ENCODE assay signal across 9 cellular contexts in the genomic region with DNA sequence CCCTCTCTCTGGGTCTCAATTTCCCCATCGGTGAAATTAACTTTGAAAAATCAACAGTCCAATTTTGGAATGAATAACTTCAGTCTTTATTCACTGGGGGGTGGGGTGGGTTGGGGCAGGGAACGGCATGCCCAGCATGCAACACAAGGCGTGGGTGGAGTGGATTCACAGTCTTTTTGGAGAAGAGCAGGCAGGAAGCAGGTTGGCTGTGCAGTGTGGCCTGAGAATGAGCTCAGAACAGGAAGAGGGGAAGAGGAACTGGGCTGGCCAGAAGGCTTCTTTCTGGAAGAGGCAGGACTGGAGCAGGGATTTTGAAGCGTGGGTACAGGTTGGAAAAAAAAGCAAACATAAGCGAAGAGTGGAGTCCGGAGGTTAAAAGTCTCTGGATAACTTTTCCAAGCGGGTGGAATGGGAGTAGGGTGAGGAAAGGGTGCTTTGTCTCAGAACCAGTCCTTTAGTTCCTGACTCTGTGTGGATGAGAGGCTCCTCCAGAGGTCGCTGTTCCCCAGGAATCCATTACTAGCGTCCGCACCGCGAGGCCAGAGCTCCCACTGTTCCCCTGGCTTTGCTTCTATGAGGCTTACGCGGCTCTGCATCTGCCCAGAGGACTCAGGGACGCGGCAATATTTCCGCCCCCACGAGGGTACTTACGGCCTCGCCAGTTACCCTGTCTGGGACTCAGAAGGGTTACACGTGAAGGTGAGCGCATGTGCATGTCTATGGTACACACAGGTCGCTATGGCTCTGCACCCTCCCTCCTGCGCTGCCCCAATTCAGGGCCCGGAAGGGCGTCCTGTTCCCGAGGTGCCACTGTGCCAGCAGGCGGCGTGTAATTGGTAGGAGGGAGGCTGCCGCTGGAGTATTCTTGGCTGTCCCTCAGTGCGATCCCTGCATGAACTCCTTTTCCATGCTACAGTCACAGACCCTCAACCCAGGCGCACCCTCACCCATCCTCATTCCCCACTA. TPM values are rescaled to one million over a fixed set of nuclear protein-coding genes. Genes with fewer than 3 reads are reported as not detected.
A peak's percentile ranks its signal among the peaks of the same experiment; 100 is the strongest.
DNase-seq lines count a peak whose midpoint lies in the region; ATAC-seq and TF ChIP-seq lines count a peak whose summit lies in the region.
"Had no signal": no experiment of that assay in that cellular context is flagged by ENCODE, and none has a peak within 500 bp of the region (broad histone marks: within the 10 kb centered on the region; RNA-seq: fewer than 3 reads in every experiment).

No MANE protein-coding gene starts in this region.

- H3K27ac ChIP-seq in endodermal cell (ENCODE audit: low read depth, low read length) (no peak overlapping the region), mesenchymal stem cell (ENCODE audit: low read length, poor library complexity, severe bottlenecking) (no peak overlapping the region)

- H4K91ac ChIP-seq in mesenchymal stem cell (ENCODE audit: low read length), result no peak overlapping the region

- no peaks in the 10 kb centered on the region for H3K79me1 ChIP-seq in mesenchymal stem cell (replicated peaks; ENCODE audit: low read length, poor library complexity, severe bottlenecking)

- H3K4me2 ChIP-seq in mesenchymal stem cell (ENCODE audit: low read length, poor library complexity, severe bottlenecking), result no peak overlapping the region

- H3K4me3 Mint-ChIP-seq in activated CD8-positive, alpha-beta T cell treated with anti-CD3 and anti-CD28 coated beads, Interleukin-2, amount 10 ng/mL, durations not matched to agents 7 days and 5 days, result peak overlapping the region; percentile 4
- peak overlapping the region; percentile 45 for H3K4me3 Mint-ChIP-seq in endodermal cell

- H3K27me3 ChIP-seq in BJ (ENCODE audit: control insufficient read depth, insufficient read depth, low read length) (no peaks in the 10 kb centered on the region), endodermal cell (ENCODE audit: control insufficient read depth, insufficient read depth, low read length, poor library complexity, severe bottlenecking) (peaks cover 76% of the 10 kb centered on the region), mesenchymal stem cell (ENCODE audit: control insufficient read depth in 1 of 2, insufficient read depth in 1 of 2, low read length in 2 of 2) (peaks cover 56 to 83% of the 10 kb centered on the region in 2 experiments)

- DNase-seq in BJ (ENCODE audit: low read depth) (no peak), NCI-H526 (lab: John Stamatoyannopoulos, UW) (peak; percentile 77 to 93), endodermal cell (peak; percentile 97), mesenchymal stem cell (peak; percentile 67), DMS79 (lab: John Stamatoyannopoulos, UW) (no peak)
- peak; percentile 68 for DNase-seq in activated CD8-positive, alpha-beta T cell treated with anti-CD3 and anti-CD28 coated beads, Interleukin-2, amount 10 ng/mL, durations not matched to agents 7 days and 5 days
- peak; percentile 40 for DNase-seq in stimulated activated naive CD4-positive, alpha-beta T cell treated with Interleukin-2 at 50 U/mL for 16 hours (lab: John Stamatoyannopoulos, UW)

- POLR2A ChIA-PET in BJ (lab: Charles Lee), result interaction anchor here (0.6 to 0.7 kb wide), 2 partner anchors 35 to 294 kb away, joined by 3 read pairs; no protein-coding TSS in a partner anchor
- POLR2A ChIA-PET in activated CD8-positive, alpha-beta T cell treated with anti-CD3 and anti-CD28 coated beads, Interleukin-2, amount 10 ng/mL, durations not matched to agents 7 days and 5 days (lab: Charles Lee), result no interaction called here

- H3K27ac Mint-ChIP-seq in activated CD8-positive, alpha-beta T cell treated with anti-CD3 and anti-CD28 coated beads, Interleukin-2, amount 10 ng/mL, durations not matched to agents 7 days and 5 days, result no peak overlapping the region
- peak overlapping the region; percentile 33 for H3K27ac Mint-ChIP-seq in endodermal cell

- H3K18ac ChIP-seq in mesenchymal stem cell (ENCODE audit: low read depth in 1 of 2, low read length in 2 of 2), result no peak overlapping the region

- no peak overlapping the region for H2AK5ac ChIP-seq in mesenchymal stem cell (ENCODE audit: low read length, severe bottlenecking)

- peak; percentile 36 for ATAC-seq in GM21423 (IDR thresholded peaks at IDR 0.05; ENCODE audit: unreplicated experiment)
- ATAC-seq in activated CD8-positive, alpha-beta T cell treated with anti-CD3 and anti-CD28 coated beads, Interleukin-2, amount 10 ng/mL, durations not matched to agents 7 days and 5 days, result peak; percentile 6

- H3K36me3 ChIP-seq in BJ (ENCODE audit: control insufficient read depth, insufficient read depth, low read length) (no peaks in the 10 kb centered on the region; the same call in 1 of the 2 replicates), endodermal cell (ENCODE audit: control insufficient read depth, insufficient read depth, low read length) (no peaks in the 10 kb centered on the region), mesenchymal stem cell (ENCODE audit: control insufficient read depth in 1 of 2, insufficient read depth in 2 of 2, low read depth in 1 of 2, low read length in 2 of 2) (no peaks in the 10 kb centered on the region)

- H3K9me3 ChIP-seq in endodermal cell (ENCODE audit: control insufficient read depth, low read length) (no peaks in the 10 kb centered on the region), mesenchymal stem cell (ENCODE audit: control insufficient read depth, low read length) (no peaks in the 10 kb centered on the region)

- H2BK5ac ChIP-seq in mesenchymal stem cell (ENCODE audit: low read depth, low read length, poor library complexity, severe bottlenecking), result no peak overlapping the region

- H3K4ac ChIP-seq in mesenchymal stem cell (ENCODE audit: low read depth in 1 of 2, low read length in 2 of 2), result no peak overlapping the region

- no peak overlapping the region for H3K9ac ChIP-seq in endodermal cell (ENCODE audit: extremely low read depth, low read length, poor library complexity, severe bottlenecking)
- peak overlapping the region; percentile 24 for H3K9ac ChIP-seq in mesenchymal stem cell (ENCODE audit: low read length)

- H2AFZ ChIP-seq in mesenchymal stem cell (ENCODE audit: low read depth, low read length), result no peak overlapping the region

- WGBS in endodermal cell (ENCODE audit: insufficient coverage in 1 of 2, insufficient read length in 1 of 2), 2 experiments, result 8 to 9% methylated on average over 22 to 32 of the region's 32 CpGs
- 8% methylated on average over 32 of the region's 32 CpGs for WGBS in mesenchymal stem cell

- H3K4me3 ChIP-seq in BJ (ENCODE audit: low read depth, low read length) (no peak overlapping the region), endodermal cell (ENCODE audit: low read length) (peak overlapping the region; percentile 60), mesenchymal stem cell (ENCODE audit: insufficient read depth in 1 of 2, low read depth in 1 of 2, low read length in 2 of 2) (no peak overlapping the region)

- peaks cover 23% of the 10 kb centered on the region for H3K27me3 Mint-ChIP-seq in activated CD8-positive, alpha-beta T cell treated with anti-CD3 and anti-CD28 coated beads, Interleukin-2, amount 10 ng/mL, durations not matched to agents 7 days and 5 days (ENCODE audit: low read depth)
- peaks cover 91% of the 10 kb centered on the region for H3K27me3 Mint-ChIP-seq in endodermal cell (ENCODE audit: insufficient read depth)

- CTCF ChIA-PET in BJ (lab: Yijun Ruan, JAX), result interaction anchor here (0.5 to 12.3 kb wide), 24 partner anchors 8 to 295 kb away, joined by 3 to 169 read pairs (median 4); a partner anchor contains a TSS
- CTCF ChIA-PET in activated CD8-positive, alpha-beta T cell treated with anti-CD3 and anti-CD28 coated beads, Interleukin-2, amount 10 ng/mL, durations not matched to agents 7 days and 5 days (lab: Charles Lee), result interaction anchor here (0.6 to 2.7 kb wide), 12 partner anchors 10 to 295 kb away, joined by 3 to 18 read pairs (median 4); a partner anchor contains a TSS

- H2BK12ac ChIP-seq in mesenchymal stem cell (ENCODE audit: low read length in 2 of 2), result no peak overlapping the region

- no peak overlapping the region for H4K8ac ChIP-seq in mesenchymal stem cell (ENCODE audit: low read length)

- no peak overlapping the region for H3K14ac ChIP-seq in mesenchymal stem cell (ENCODE audit: low read length in 2 of 2)

- H3K23ac ChIP-seq in mesenchymal stem cell (ENCODE audit: low read length in 2 of 2), result no peak overlapping the region

- H2BK15ac ChIP-seq in mesenchymal stem cell (ENCODE audit: low read depth, poor library complexity, severe bottlenecking), result no peak overlapping the region

- TF ChIP-seq CTCF in BJ (IDR thresholded peaks at IDR 0.05; ENCODE audit: insufficient read depth, low read depth, low read length) (peak; percentile 81), endodermal cell (conservative IDR thresholded peaks at IDR 0.05) (peak; percentile 91)

- peaks cover 49% of the 10 kb centered on the region for H3K4me1 Mint-ChIP-seq in activated CD8-positive, alpha-beta T cell treated with anti-CD3 and anti-CD28 coated beads, Interleukin-2, amount 10 ng/mL, durations not matched to agents 7 days and 5 days (ENCODE audit: low read depth)
- peaks cover 36% of the 10 kb centered on the region for H3K4me1 Mint-ChIP-seq in endodermal cell

- peaks cover 39% of the 10 kb centered on the region for H3K36me3 Mint-ChIP-seq in activated CD8-positive, alpha-beta T cell treated with anti-CD3 and anti-CD28 coated beads, Interleukin-2, amount 10 ng/mL, durations not matched to agents 7 days and 5 days (ENCODE audit: low read depth)
- H3K36me3 Mint-ChIP-seq in endodermal cell (ENCODE audit: low read depth), result no peaks in the 10 kb centered on the region

- peaks cover 8% of the 10 kb centered on the region for H3K4me1 ChIP-seq in endodermal cell (ENCODE audit: control insufficient read depth, insufficient read depth, low read length)
- H3K4me1 ChIP-seq in mesenchymal stem cell (ENCODE audit: control insufficient read depth, insufficient read depth, low read depth, low read length), result peaks cover 26% of the 10 kb centered on the region

- no peak overlapping the region for H2BK120ac ChIP-seq in mesenchymal stem cell (ENCODE audit: low read depth, low read length)

- H3K9me3 Mint-ChIP-seq in activated CD8-positive, alpha-beta T cell treated with anti-CD3 and anti-CD28 coated beads, Interleukin-2, amount 10 ng/mL, durations not matched to agents 7 days and 5 days (ENCODE audit: insufficient read depth), result no peaks in the 10 kb centered on the region
- no peaks in the 10 kb centered on the region for H3K9me3 Mint-ChIP-seq in endodermal cell

RNA-seq across cellular contexts. Expression of a gene that starts 5.5 kb away (rescaled TPM):
- polyA plus RNA-seq in BJ (2011; rRNA removed), result 0.07 and 0.09 TPM in 2 replicates
- 0.09 and 0.15 TPM in 2 replicates for polyA minus RNA-seq in BJ (2011; rRNA and poly(A)+ RNA removed)
- total RNA-seq in activated CD8-positive, alpha-beta T cell treated with anti-CD3 and anti-CD28 coated beads, Interleukin-2, amount 10 ng/mL, durations not matched to agents 7 days and 5 days, result under 1 TPM; 0.24 to 0.31 TPM
- under 1 TPM; 0.07 to 0.26 TPM for total RNA-seq in endodermal cell
- 0.36 TPM for polyA plus RNA-seq in endodermal cell (2013, experiment 1 of 2)
- polyA plus RNA-seq in endodermal cell (2013, experiment 2 of 2), result 0.08 TPM
- polyA plus RNA-seq in mesenchymal stem cell (2013, experiment 1 of 2), result not detected
- polyA plus RNA-seq in mesenchymal stem cell (2013, experiment 2 of 2), result not detected

RNA-seq across cellular contexts. Expression of a gene that starts 16.3 kb away (rescaled TPM):
- polyA plus RNA-seq in BJ (2011; rRNA removed), result 0.04 TPM in 1 of 2 replicates, not detected in the other
- not detected in 2 replicates for polyA minus RNA-seq in BJ (2011; rRNA and poly(A)+ RNA removed)
- not detected for total RNA-seq in activated CD8-positive, alpha-beta T cell treated with anti-CD3 and anti-CD28 coated beads, Interleukin-2, amount 10 ng/mL, durations not matched to agents 7 days and 5 days
- not detected for total RNA-seq in endodermal cell
- 0.46 TPM for polyA plus RNA-seq in endodermal cell (2013, experiment 1 of 2)
- 0.29 TPM for polyA plus RNA-seq in endodermal cell (2013, experiment 2 of 2)
- not detected for polyA plus RNA-seq in mesenchymal stem cell (2013, experiment 1 of 2)
- not detected for polyA plus RNA-seq in mesenchymal stem cell (2013, experiment 2 of 2)
- total RNA-seq: temporal lobe had no signal

Comparison
In these comparisons a context has a peak if more than half of its experiments do, and no peak if none do; other contexts are left out.
1. DNase-seq: peak in NCI-H526 (2 of 2), activated CD8-positive, alpha-beta T cell treated with anti-CD3 and anti-CD28 coated beads, Interleukin-2, amount 10 ng/mL, durations not matched to agents 7 days and 5 days (single experiment), endodermal cell (single experiment), mesenchymal stem cell (single experiment) and stimulated activated naive CD4-positive, alpha-beta T cell treated with Interleukin-2 at 50 U/mL for 16 hours (single experiment); none in BJ (single experiment) and DMS79 (single experiment).